ENCODE assay signal across 29 cellular contexts in genomic region chr1:177128665-177129281, GRCh38. TPM values are rescaled to one million over a fixed set of nuclear protein-coding genes. Genes with fewer than 3 reads are reported as not detected.
"Had no signal": no experiment of that assay in that cellular context is flagged by ENCODE, and none has a peak within 500 bp of the region (broad histone marks: within the 10 kb centered on the region; RNA-seq: fewer than 3 reads in every experiment).

No MANE protein-coding gene starts in this region.

- H3K4me3 Mint-ChIP-seq: dendritic cell treated with granulocyte-macrophage colony-stimulating factor and Interleukin-4, amounts not matched to agents 40 ng/mL and 50 ng/mL, for 4 days; mesothelial cell of epicardium; naive B cell; naive thymus-derived CD8-positive, alpha-beta T cell had no signal

- H3K79me2 ChIP-seq: hepatocyte had no signal

- H3K27ac ChIP-seq: colonic mucosa, epithelial cell of prostate, esophagus squamous epithelium, gastroesophageal sphincter, heart left ventricle, hepatocyte, left lung, lower lobe of right lung had no signal

- H3K27me3 ChIP-seq: colonic mucosa, esophagus squamous epithelium, gastroesophageal sphincter, left lung had no signal

- H3K36me3 ChIP-seq: colonic mucosa, esophagus squamous epithelium, gastroesophageal sphincter, heart left ventricle, left lung, lower lobe of right lung had no signal

- H3K9me3 Mint-ChIP-seq: dendritic cell treated with granulocyte-macrophage colony-stimulating factor and Interleukin-4, amounts not matched to agents 40 ng/mL and 50 ng/mL, for 4 days; mesothelial cell of epicardium had no signal

- H3K27me3 Mint-ChIP-seq: dendritic cell treated with granulocyte-macrophage colony-stimulating factor and Interleukin-4, amounts not matched to agents 40 ng/mL and 50 ng/mL, for 4 days; naive B cell had no signal

- DNase-seq: colonic mucosa; cortex of kidney; effector CD4-positive, alpha-beta T cell; effector memory CD4-positive, alpha-beta T cell; erythroblast; esophagus squamous epithelium; foreskin fibroblast; heart left ventricle; hypothalamus; left cardiac atrium; left lung; left ventricle myocardium superior; lower lobe of right lung; mesenchymal stem cell; mucosa of descending colon; naive B cell; naive thymus-derived CD8-positive, alpha-beta T cell had no signal

- H3K4me1 Mint-ChIP-seq: mesothelial cell of epicardium; naive thymus-derived CD8-positive, alpha-beta T cell had no signal

- H3K4me3 ChIP-seq: colonic mucosa, esophagus squamous epithelium, gastroesophageal sphincter, heart left ventricle, hepatocyte, left lung, lower lobe of right lung, mucosa of descending colon had no signal

- H2AFZ ChIP-seq: hepatocyte had no signal

- H3K27ac Mint-ChIP-seq: dendritic cell treated with granulocyte-macrophage colony-stimulating factor and Interleukin-4, amounts not matched to agents 40 ng/mL and 50 ng/mL, for 4 days; mesothelial cell of epicardium; naive B cell; naive thymus-derived CD8-positive, alpha-beta T cell had no signal

- H3K9me3 ChIP-seq: colonic mucosa, esophagus squamous epithelium, gastroesophageal sphincter, heart left ventricle, left lung, lower lobe of right lung, mucosa of descending colon had no signal

- H3K4me2 ChIP-seq: hepatocyte had no signal

- ATAC-seq: esophagus mucosa; gastroesophageal sphincter; heart left ventricle; left cardiac atrium; left lung; left ventricle myocardium superior; lower lobe of right lung; mucosa of descending colon; naive thymus-derived CD8-positive, alpha-beta T cell had no signal

- H3K36me3 Mint-ChIP-seq: mesothelial cell of epicardium, naive B cell had no signal

- H3K4me1 ChIP-seq: colonic mucosa, esophagus squamous epithelium, gastroesophageal sphincter, heart left ventricle, left lung, lower lobe of right lung had no signal

RNA-seq across cellular contexts. Expression of gene ASTN1, which starts 35.7 kb away (rescaled TPM):
- total RNA-seq: dermis microvascular lymphatic vessel endothelial cell; esophagus mucosa; lung microvascular endothelial cell; myocyte; naive thymus-derived CD8-positive, alpha-beta T cell had no signal
- polyA plus RNA-seq: hepatocyte; naive thymus-derived CD8-positive, alpha-beta T cell had no signal

RNA-seq across cellular contexts. Expression of gene BRINP2, which starts 42.0 kb away (rescaled TPM):
- total RNA-seq: colonic mucosa; dermis microvascular lymphatic vessel endothelial cell; esophagus mucosa; esophagus squamous epithelium; kidney epithelial cell; lower lobe of right lung; lung microvascular endothelial cell; mesenteric fat pad; naive thymus-derived CD8-positive, alpha-beta T cell had no signal
- polyA plus RNA-seq: hepatocyte; keratinocyte; naive thymus-derived CD8-positive, alpha-beta T cell had no signal
